1 cellular context compared by ENCODE assay signal in genomic region chr4:109945056-109945455, GRCh38.
TF ChIP-seq lines count a peak whose summit lies in the region.

No MANE protein-coding gene starts in this region.

TF ChIP-seq in SK-N-SH treated with all-trans-retinoic acid at 6 μM for 48 hours, 23 proteins besides CTCF, POLR2A, EP300 and RAD21 (continued from another document):
- TF ChIP-seq, protein P1, sequence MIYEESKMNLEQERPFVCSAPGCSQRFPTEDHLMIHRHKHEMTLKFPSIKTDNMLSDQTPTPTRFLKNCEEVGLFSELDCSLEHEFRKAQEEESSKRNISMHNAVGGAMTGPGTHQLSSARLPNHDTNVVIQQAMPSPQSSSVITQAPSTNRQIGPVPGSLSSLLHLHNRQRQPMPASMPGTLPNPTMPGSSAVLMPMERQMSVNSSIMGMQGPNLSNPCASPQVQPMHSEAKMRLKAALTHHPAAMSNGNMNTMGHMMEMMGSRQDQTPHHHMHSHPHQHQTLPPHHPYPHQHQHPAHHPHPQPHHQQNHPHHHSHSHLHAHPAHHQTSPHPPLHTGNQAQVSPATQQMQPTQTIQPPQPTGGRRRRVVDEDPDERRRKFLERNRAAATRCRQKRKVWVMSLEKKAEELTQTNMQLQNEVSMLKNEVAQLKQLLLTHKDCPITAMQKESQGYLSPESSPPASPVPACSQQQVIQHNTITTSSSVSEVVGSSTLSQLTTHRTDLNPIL (CRISPR knock-in tag; IDR thresholded peaks at IDR 0.05; ENCODE audit: low read depth): no peak
- no peak for TF ChIP-seq POU6F1 (CRISPR knock-in tag; IDR thresholded peaks at IDR 0.05; ENCODE audit: borderline replicate concordance, low read depth)
- TF ChIP-seq ZNF8 (CRISPR knock-in tag; IDR thresholded peaks at IDR 0.05): no peak
TF ChIP-seq in SK-N-SH treated with all-trans-retinoic acid at 6 μM for 48 hours: peak in this region for 0.
